Comparison of ENCODE assay signal across 30 cellular contexts in the genomic region with DNA sequence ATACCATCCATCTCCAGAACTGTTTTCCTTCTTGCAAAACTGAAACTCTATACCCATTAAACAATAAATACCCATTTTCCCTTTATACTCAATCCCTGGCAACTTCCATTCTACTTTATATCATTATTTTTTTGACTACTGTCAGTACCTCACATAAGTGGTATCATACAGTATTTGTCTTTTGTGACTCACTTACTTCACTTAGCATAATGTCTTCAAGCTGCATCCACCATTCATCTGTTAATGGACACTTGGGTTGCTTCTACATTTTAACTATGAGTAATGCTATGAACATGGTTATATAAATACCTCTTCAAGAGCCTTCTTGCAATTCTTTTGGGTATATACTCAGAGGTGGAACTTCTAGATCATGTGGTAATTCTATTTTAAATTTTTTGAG. TPM values are rescaled to one million over a fixed set of nuclear protein-coding genes. Genes with fewer than 3 reads are reported as not detected.
A peak's percentile ranks its signal among the peaks of the same experiment; 100 is the strongest.
DNase-seq lines count a peak whose midpoint lies in the region; ATAC-seq, FAIRE-seq and TF ChIP-seq lines count a peak whose summit lies in the region.
"Had no signal": no experiment of that assay in that cellular context is flagged by ENCODE, and none has a peak within 500 bp of the region (broad histone marks: within the 10 kb centered on the region; RNA-seq: fewer than 3 reads in every experiment).

No MANE protein-coding gene starts in this region.

- no peak for TF ChIP-seq POLR2A in H54 (IDR thresholded peaks at IDR 0.05; ENCODE audit: low read depth, low read length)
- TF ChIP-seq POLR2A in GM18505 (IDR thresholded peaks at IDR 0.05; ENCODE audit: borderline replicate concordance, extremely low read depth, insufficient read depth, insufficient read length): no peak

- H3K4me2 ChIP-seq in SK-N-SH: no peak overlapping the region
- H3K4me2 ChIP-seq: BLaER1 treated with 17β-estradiol and CSF1 and Interleukin-3, amounts not matched to agents 10 nM and 100 nM; KMS-11 had no signal

- H3K27me3 Mint-ChIP-seq in stimulated activated naive B cell treated with anti-CD40 and anti-IgM and Interleukin-4, amounts not matched to agents 10 μg/mL and 1 μg/mL and 100 μg/mL, for 72 hours: no peaks in the 10 kb centered on the region
- H3K27me3 Mint-ChIP-seq in activated naive CD8-positive, alpha-beta T cell treated with anti-CD3 and anti-CD28 coated beads for 36 hours: no peaks in the 10 kb centered on the region
- H3K27me3 Mint-ChIP-seq: activated CD4-positive, alpha-beta T cell treated with anti-CD3 and anti-CD28 coated beads, Interleukin-2, amount 10 ng/mL, durations not matched to agents 24 days and 14 days; activated CD8-positive, alpha-beta memory T cell treated with anti-CD3 and anti-CD28 coated beads, Interleukin-2, amount 10 ng/mL, durations not matched to agents 7 days and 5 days; activated naive CD4-positive, alpha-beta T cell treated with anti-CD3 and anti-CD28 coated beads, Interleukin-2, amount 10 ng/mL, durations not matched to agents 7 days and 5 days; naive B cell had no signal

- no peak for ATAC-seq in stimulated activated naive B cell treated with anti-CD40 and anti-IgM and Interleukin-4, amounts not matched to agents 10 μg/mL and 1 μg/mL and 100 μg/mL, for 72 hours (replicated peaks)
- no peak for ATAC-seq in GM18505 (IDR thresholded peaks at IDR 0.05; ENCODE audit: unreplicated experiment)
- ATAC-seq: activated CD8-positive, alpha-beta memory T cell treated with anti-CD3 and anti-CD28 coated beads, Interleukin-2, amount 10 ng/mL, durations not matched to agents 7 days and 5 days; HCT116; left colon had no signal

- H3K4me1 Mint-ChIP-seq in stimulated activated naive B cell treated with anti-CD40 and anti-IgM and Interleukin-4, amounts not matched to agents 10 μg/mL and 1 μg/mL and 100 μg/mL, for 72 hours: no peaks in the 10 kb centered on the region
- no peaks in the 10 kb centered on the region for H3K4me1 Mint-ChIP-seq in activated naive CD8-positive, alpha-beta T cell treated with anti-CD3 and anti-CD28 coated beads for 36 hours
- H3K4me1 Mint-ChIP-seq: activated CD4-positive, alpha-beta T cell treated with anti-CD3 and anti-CD28 coated beads, Interleukin-2, amount 10 ng/mL, durations not matched to agents 24 days and 14 days; activated CD8-positive, alpha-beta memory T cell treated with anti-CD3 and anti-CD28 coated beads, Interleukin-2, amount 10 ng/mL, durations not matched to agents 7 days and 5 days; activated naive CD4-positive, alpha-beta T cell treated with anti-CD3 and anti-CD28 coated beads, Interleukin-2, amount 10 ng/mL, durations not matched to agents 7 days and 5 days; naive B cell had no signal

- no peaks in the 10 kb centered on the region for H4K20me1 ChIP-seq in SK-N-SH (ENCODE audit: insufficient read depth)
- H4K20me1 ChIP-seq: BLaER1 treated with 17β-estradiol and CSF1 and Interleukin-3, amounts not matched to agents 10 nM and 100 nM had no signal

- DNase-seq in AG04450 (ENCODE audit: low read depth, low spot score) (peak; percentile 15), H54 (ENCODE audit: insufficient read length, low spot score) (no peak), SK-N-SH (no peak), fibroblast of gingiva (ENCODE audit: low read depth) (peak; percentile 73), DMS79 (lab: John Stamatoyannopoulos, UW) (no peak)
- DNase-seq in stimulated activated naive B cell treated with anti-CD40 and anti-IgM and Interleukin-4, amounts not matched to agents 10 μg/mL and 1 μg/mL and 100 μg/mL, for 72 hours: no peak
- DNase-seq in activated naive CD8-positive, alpha-beta T cell treated with anti-CD3 and anti-CD28 coated beads for 36 hours: no peak
- DNase-seq: activated CD4-positive, alpha-beta T cell treated with anti-CD3 and anti-CD28 coated beads, Interleukin-2, amount 10 ng/mL, durations not matched to agents 24 days and 14 days; activated CD8-positive, alpha-beta memory T cell treated with anti-CD3 and anti-CD28 coated beads, Interleukin-2, amount 10 ng/mL, durations not matched to agents 7 days and 5 days; activated naive CD4-positive, alpha-beta T cell treated with anti-CD3 and anti-CD28 coated beads, Interleukin-2, amount 10 ng/mL, durations not matched to agents 7 days and 5 days; aorta; cerebellar nuclear complex; effector CD8-positive, alpha-beta T cell; GDM1; glutamatergic neuron; left colon; mesendoderm; naive B cell; NCI-H1694 treated with DMSO at 0.1 percent for 48 hours; SHP77 treated with DMSO at 0.1 percent for 48 hours; stomach had no signal

- H2AFZ ChIP-seq in SK-N-SH (ENCODE audit: low read depth): no peak overlapping the region

- H3K36me3 Mint-ChIP-seq in stimulated activated naive B cell treated with anti-CD40 and anti-IgM and Interleukin-4, amounts not matched to agents 10 μg/mL and 1 μg/mL and 100 μg/mL, for 72 hours: no peaks in the 10 kb centered on the region
- no peaks in the 10 kb centered on the region for H3K36me3 Mint-ChIP-seq in activated naive CD8-positive, alpha-beta T cell treated with anti-CD3 and anti-CD28 coated beads for 36 hours
- H3K36me3 Mint-ChIP-seq: activated CD8-positive, alpha-beta memory T cell treated with anti-CD3 and anti-CD28 coated beads, Interleukin-2, amount 10 ng/mL, durations not matched to agents 7 days and 5 days; activated naive CD4-positive, alpha-beta T cell treated with anti-CD3 and anti-CD28 coated beads, Interleukin-2, amount 10 ng/mL, durations not matched to agents 7 days and 5 days; naive B cell had no signal

- peaks cover 16% of the 10 kb centered on the region for H3F3A ChIP-seq in SK-N-SH (replicated peaks; ENCODE audit: insufficient read depth)

- POLR2A ChIA-PET in AG04450 (lab: Yijun Ruan, JAX): no interaction called here
- POLR2A ChIA-PET in SK-N-SH (lab: Yijun Ruan, JAX): no interaction called here

- H3K9me2 ChIP-seq in SK-N-SH: no peaks in the 10 kb centered on the region

- H3K36me3 ChIP-seq in SK-N-SH (replicated peaks in 1 of 2; ENCODE audit: control insufficient read depth in 1 of 2, insufficient read depth in 2 of 2, low read length in 1 of 2): no peaks in the 10 kb centered on the region
- H3K36me3 ChIP-seq: BLaER1 treated with 17β-estradiol and CSF1 and Interleukin-3, amounts not matched to agents 10 nM and 100 nM; esophagus muscularis mucosa; right atrium auricular region; stomach had no signal

- no peak overlapping the region for H3K9ac ChIP-seq in SK-N-SH
- H3K9ac ChIP-seq: BLaER1 treated with 17β-estradiol and CSF1 and Interleukin-3, amounts not matched to agents 10 nM and 100 nM; KMS-11 had no signal

- H3K4me3 ChIP-seq in AG04450 (ENCODE audit: low read depth, low read length): no peak overlapping the region
- no peak overlapping the region for H3K4me3 ChIP-seq in SK-N-SH (ENCODE audit: low read depth in 2 of 2, low read length in 1 of 2)
- H3K4me3 ChIP-seq: BLaER1 treated with 17β-estradiol and CSF1 and Interleukin-3, amounts not matched to agents 10 nM and 100 nM; esophagus muscularis mucosa; right atrium auricular region; stomach had no signal

- no peaks in the 10 kb centered on the region for H3K27me3 ChIP-seq in AG04450 (ENCODE audit: control insufficient read depth, insufficient read depth, low read length)
- H3K27me3 ChIP-seq in SK-N-SH (ENCODE audit: insufficient read depth): no peaks in the 10 kb centered on the region
- H3K27me3 ChIP-seq: BLaER1 treated with 17β-estradiol and CSF1 and Interleukin-3, amounts not matched to agents 10 nM and 100 nM; esophagus muscularis mucosa; right atrium auricular region; stomach had no signal

- no peak for TF ChIP-seq RAD21 in SK-N-SH (IDR thresholded peaks at IDR 0.05; ENCODE audit: low read length)

- CTCF ChIA-PET in AG04450 (lab: Charles Lee) (no interaction called here), SK-N-SH (lab: Yijun Ruan, JAX) (interaction anchor here (1.3 kb wide), 1 partner anchor 15 kb away, joined by 3 read pairs; no protein-coding TSS in a partner anchor)

- no peaks in the 10 kb centered on the region for H3K9me3 ChIP-seq in AG04450 (ENCODE audit: control insufficient read depth, insufficient read depth, low read length)
- no peaks in the 10 kb centered on the region for H3K9me3 ChIP-seq in SK-N-SH
- H3K9me3 ChIP-seq: BLaER1 treated with 17β-estradiol and CSF1 and Interleukin-3, amounts not matched to agents 10 nM and 100 nM; esophagus muscularis mucosa; right atrium auricular region; stomach had no signal

- TF ChIP-seq CTCF in AG04450 (IDR thresholded peaks at IDR 0.05; ENCODE audit: low read depth, low read length) (no peak), SK-N-SH (IDR thresholded peaks at IDR 0.05) (no peak)

- H3K4me1 ChIP-seq in SK-N-SH (ENCODE audit: control insufficient read depth in 1 of 2, insufficient read depth in 2 of 2, low read depth in 1 of 2, low read length in 1 of 2): no peaks in the 10 kb centered on the region; a peak in 2 of 4 replicates
- H3K4me1 ChIP-seq: BLaER1 treated with 17β-estradiol and CSF1 and Interleukin-3, amounts not matched to agents 10 nM and 100 nM; esophagus muscularis mucosa; right atrium auricular region; stomach had no signal

- FAIRE-seq in H54 (lab: Jason Lieb, UNC): peak; percentile 79

- H3K9me3 Mint-ChIP-seq in stimulated activated naive B cell treated with anti-CD40 and anti-IgM and Interleukin-4, amounts not matched to agents 10 μg/mL and 1 μg/mL and 100 μg/mL, for 72 hours: peaks cover 3 to 4% of the 10 kb centered on the region in 2 donors
- peaks cover 6% of the 10 kb centered on the region for H3K9me3 Mint-ChIP-seq in activated naive CD8-positive, alpha-beta T cell treated with anti-CD3 and anti-CD28 coated beads for 36 hours
- H3K9me3 Mint-ChIP-seq: activated CD4-positive, alpha-beta T cell treated with anti-CD3 and anti-CD28 coated beads, Interleukin-2, amount 10 ng/mL, durations not matched to agents 24 days and 14 days had no signal

- H3K27ac ChIP-seq in AG04450 (ENCODE audit: low read depth, low read length) (no peak overlapping the region), SK-N-SH (ENCODE audit: low read depth in 2 of 2, low read length in 1 of 2) (peak overlapping the region in 1 of 2 experiments; percentile 26; a peak in 1 of 4 replicates)
- H3K27ac ChIP-seq: BLaER1 treated with 17β-estradiol and CSF1 and Interleukin-3, amounts not matched to agents 10 nM and 100 nM; esophagus muscularis mucosa; KMS-11; right atrium auricular region; stomach; VCaP had no signal

- H3K27ac Mint-ChIP-seq in stimulated activated naive B cell treated with anti-CD40 and anti-IgM and Interleukin-4, amounts not matched to agents 10 μg/mL and 1 μg/mL and 100 μg/mL, for 72 hours: no peak overlapping the region
- no peak overlapping the region for H3K27ac Mint-ChIP-seq in activated naive CD8-positive, alpha-beta T cell treated with anti-CD3 and anti-CD28 coated beads for 36 hours
- H3K27ac Mint-ChIP-seq: activated CD4-positive, alpha-beta T cell treated with anti-CD3 and anti-CD28 coated beads, Interleukin-2, amount 10 ng/mL, durations not matched to agents 24 days and 14 days; activated CD8-positive, alpha-beta memory T cell treated with anti-CD3 and anti-CD28 coated beads, Interleukin-2, amount 10 ng/mL, durations not matched to agents 7 days and 5 days; activated naive CD4-positive, alpha-beta T cell treated with anti-CD3 and anti-CD28 coated beads, Interleukin-2, amount 10 ng/mL, durations not matched to agents 7 days and 5 days; naive B cell; T-helper 1 cell treated with Interleukin-12 subunit alpha and Interleukin-12 subunit beta and Interleukin-4 antibody, amounts not matched to agents 30 μg/mL and 1 μg/mL, for 36 hours had no signal

- H3K4me3 Mint-ChIP-seq in stimulated activated naive B cell treated with anti-CD40 and anti-IgM and Interleukin-4, amounts not matched to agents 10 μg/mL and 1 μg/mL and 100 μg/mL, for 72 hours: no peak overlapping the region
- H3K4me3 Mint-ChIP-seq in activated naive CD8-positive, alpha-beta T cell treated with anti-CD3 and anti-CD28 coated beads for 36 hours: no peak overlapping the region
- H3K4me3 Mint-ChIP-seq: activated CD4-positive, alpha-beta T cell treated with anti-CD3 and anti-CD28 coated beads, Interleukin-2, amount 10 ng/mL, durations not matched to agents 24 days and 14 days; activated CD8-positive, alpha-beta memory T cell treated with anti-CD3 and anti-CD28 coated beads, Interleukin-2, amount 10 ng/mL, durations not matched to agents 7 days and 5 days; activated naive CD4-positive, alpha-beta T cell treated with anti-CD3 and anti-CD28 coated beads, Interleukin-2, amount 10 ng/mL, durations not matched to agents 7 days and 5 days; naive B cell; T-helper 1 cell treated with Interleukin-12 subunit alpha and Interleukin-12 subunit beta and Interleukin-4 antibody, amounts not matched to agents 30 μg/mL and 1 μg/mL, for 36 hours had no signal

- no peaks in the 10 kb centered on the region for H3K79me2 ChIP-seq in SK-N-SH (ENCODE audit: insufficient read depth)

- TF ChIP-seq EP300 in SK-N-SH (IDR thresholded peaks at IDR 0.05; ENCODE audit: borderline replicate concordance in 1 of 2, low read depth in 1 of 2, low read length in 1 of 2): no peak

RNA-seq across cellular contexts. Expression of a gene that starts 11.6 kb away (rescaled TPM):
- polyA plus RNA-seq in AG04450 (2011; rRNA removed) (0.26 and 0.38 TPM in 2 replicates), SK-N-SH (2012; rRNA removed) (0.05 TPM in 1 of 2 replicates, not detected in the other)
- 0.22 TPM in 1 of 2 replicates, not detected in the other for polyA minus RNA-seq in AG04450 (2011; rRNA and poly(A)+ RNA removed)
- 0.04 and 0.07 TPM in 2 replicates for polyA plus RNA-seq in SK-N-SH (2012; cell fraction: cytosol; rRNA removed)
- 0.09 TPM in 1 of 2 replicates, not detected in the other for polyA plus RNA-seq in SK-N-SH (2012; cell fraction: nucleus; rRNA removed)
- total RNA-seq in activated naive CD8-positive, alpha-beta T cell treated with anti-CD3 and anti-CD28 coated beads for 36 hours: not detected
- total RNA-seq: activated CD4-positive, alpha-beta T cell treated with anti-CD3 and anti-CD28 coated beads, Interleukin-2, amount 10 ng/mL, durations not matched to agents 24 days and 14 days; activated CD8-positive, alpha-beta memory T cell treated with anti-CD3 and anti-CD28 coated beads, Interleukin-2, amount 10 ng/mL, durations not matched to agents 7 days and 5 days; ureter had no signal

Comparison
In these comparisons a context has a peak if more than half of its experiments do, and no peak if none do; other contexts are left out.
1. DNase-seq: peak in AG04450 (single experiment) and fibroblast of gingiva (single experiment); none in H54 (single experiment), SK-N-SH (single experiment), stimulated activated naive B cell treated with anti-CD40 and anti-IgM and Interleukin-4, amounts not matched to agents 10 μg/mL and 1 μg/mL and 100 μg/mL, for 72 hours (single experiment), DMS79 (single experiment) and activated naive CD8-positive, alpha-beta T cell treated with anti-CD3 and anti-CD28 coated beads for 36 hours (single experiment).